35 cellular contexts compared by ENCODE assay signal in the genomic region with DNA sequence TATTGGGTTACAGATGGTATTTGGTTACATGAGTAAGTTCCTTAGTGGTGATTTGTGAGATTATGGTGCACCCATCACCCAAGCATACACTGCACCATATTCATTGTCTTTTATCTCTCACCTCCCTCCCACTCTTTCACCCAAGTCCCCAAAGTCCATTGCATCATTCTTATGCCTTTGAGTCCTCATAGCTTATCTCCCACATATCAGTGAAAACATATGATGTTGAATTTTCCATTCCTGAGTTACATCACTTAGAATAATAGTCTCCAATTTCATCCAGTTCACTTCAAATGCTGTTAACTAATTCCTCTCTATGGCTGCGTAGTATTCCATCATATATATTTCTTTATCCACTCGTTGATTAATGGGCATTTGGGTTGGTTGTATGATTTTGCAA. TPM values are rescaled to one million over a fixed set of nuclear protein-coding genes. Genes with fewer than 3 reads are reported as not detected.
DNase-seq lines count a peak whose midpoint lies in the region; ATAC-seq, FAIRE-seq and TF ChIP-seq lines count a peak whose summit lies in the region.
"Had no signal": no experiment of that assay in that cellular context is flagged by ENCODE, and none has a peak within 500 bp of the region (broad histone marks: within the 10 kb centered on the region; RNA-seq: fewer than 3 reads in every experiment).

No MANE protein-coding gene starts in this region.

- H3K4me3 ChIP-seq in HepG2 (replicated peaks in 1 of 3; ENCODE audit: insufficient read depth in 1 of 3, low read depth in 2 of 3, low read length in 3 of 3) (no peak overlapping the region), right lobe of liver (no peak overlapping the region), HEK293 (ENCODE audit: low read depth, low read length) (no peak overlapping the region), K562 (no peak overlapping the region), trophoblast cell (ENCODE audit: low read depth, low read length) (no peak overlapping the region)
- H3K4me3 ChIP-seq: A549; BLaER1; BLaER1 treated with 17β-estradiol and CSF1 and Interleukin-3, amounts not matched to agents 10 nM and 100 nM had no signal

- no peak for ATAC-seq in HepG2
- ATAC-seq in right lobe of liver: no peak
- no peak for ATAC-seq in K562
- ATAC-seq: A549; CD8-positive, alpha-beta T cell had no signal

- no peak overlapping the region for H2BK120ac ChIP-seq in trophoblast cell (ENCODE audit: insufficient read depth, low read length, poor library complexity)

- peaks cover 6% of the 10 kb centered on the region for H3K9me3 ChIP-seq in HepG2 (ENCODE audit: low read length)
- H3K9me3 ChIP-seq in right lobe of liver: peaks cover 0 to 49% (median 12%) of the 10 kb centered on the region in 4 donors
- no peaks in the 10 kb centered on the region for H3K9me3 ChIP-seq in HEK293 (ENCODE audit: control insufficient read depth, insufficient read depth, low read depth, low read length)
- H3K9me3 ChIP-seq in K562 (replicated peaks; ENCODE audit: control insufficient read depth, insufficient read depth, low read depth, low read length): peaks cover under 1% of the 10 kb centered on the region; the same call in 1 of the 2 replicates
- no peaks in the 10 kb centered on the region for H3K9me3 ChIP-seq in trophoblast cell (ENCODE audit: insufficient read depth, low read depth, low read length)
- H3K9me3 ChIP-seq: Caco-2 had no signal

- BruUV-seq in HepG2 (replicated peaks; lab: Mats Ljungman, UMichigan): no TSS peak
- no TSS peak for BruUV-seq in K562 (replicated peaks; lab: Mats Ljungman, UMichigan)

- POLR2A ChIA-PET in HepG2 (lab: Yijun Ruan, JAX): no interaction called here
- POLR2A ChIA-PET in HEK293 (lab: Yijun Ruan, JAX): no interaction called here
- POLR2A ChIA-PET in K562 (lab: Yijun Ruan, JAX): interaction anchor here (0.6 kb wide), 1 partner anchor 668 kb away, joined by 3 read pairs; no protein-coding TSS in a partner anchor

- no peaks in the 10 kb centered on the region for H3K79me2 ChIP-seq in HepG2 (ENCODE audit: insufficient read depth, low read length)
- no peaks in the 10 kb centered on the region for H3K79me2 ChIP-seq in K562 (ENCODE audit: control insufficient read depth, insufficient read depth, low read length)
- H3K79me2 ChIP-seq in trophoblast cell (ENCODE audit: control insufficient read depth, insufficient read depth, low read length, poor library complexity): no peaks in the 10 kb centered on the region

- H3K4ac ChIP-seq in trophoblast cell (ENCODE audit: low read depth, low read length): no peak overlapping the region

- FAIRE-seq in HepG2 (lab: Jason Lieb, UNC) (no peak), K562 (lab: Jason Lieb, UNC) (no peak)
- FAIRE-seq: A204.1, A549, D721Med had no signal

- H3K4me1 ChIP-seq in HepG2 (ENCODE audit: insufficient read depth, low read length) (no peaks in the 10 kb centered on the region), right lobe of liver (no peaks in the 10 kb centered on the region), HEK293 (ENCODE audit: control insufficient read depth, insufficient read depth, low read length) (no peaks in the 10 kb centered on the region), K562 (replicated peaks in 1 of 2; ENCODE audit: control insufficient read depth in 2 of 2, insufficient read depth in 2 of 2, low read length in 2 of 2) (no peaks in the 10 kb centered on the region), trophoblast cell (ENCODE audit: control insufficient read depth in 1 of 2, insufficient read depth in 2 of 2, low read length in 2 of 2) (no peaks in the 10 kb centered on the region)
- H3K4me1 ChIP-seq: A549; BE2C; BLaER1; BLaER1 treated with 17β-estradiol and CSF1 and Interleukin-3, amounts not matched to agents 10 nM and 100 nM; Caco-2 had no signal

- H3K27ac ChIP-seq in HepG2 (ENCODE audit: extremely low read length, insufficient read depth, low read length) (no peak overlapping the region), right lobe of liver (no peak overlapping the region), HEK293 (ENCODE audit: extremely low read depth, low read depth, low read length) (no peak overlapping the region), K562 (ENCODE audit: extremely low read depth, low read depth, low read length) (no peak overlapping the region), trophoblast cell (ENCODE audit: low read depth, low read length) (no peak overlapping the region)
- H3K27ac ChIP-seq: 22Rv1; A549; BLaER1; BLaER1 treated with 17β-estradiol and CSF1 and Interleukin-3, amounts not matched to agents 10 nM and 100 nM; C4-2B had no signal

- H3K27me3 ChIP-seq in HepG2 (ENCODE audit: control insufficient read depth in 1 of 2, insufficient read depth in 2 of 2, low read length in 2 of 2) (no peaks in the 10 kb centered on the region; a peak in 1 of 5 replicates), right lobe of liver (no peaks in the 10 kb centered on the region), K562 (ENCODE audit: control insufficient read depth in 2 of 2, insufficient read depth in 2 of 2, low read length in 2 of 2) (peaks cover 0 to 7% of the 10 kb centered on the region in 2 experiments; a peak in 1 of 5 replicates), trophoblast cell (ENCODE audit: insufficient read depth, low read length) (no peaks in the 10 kb centered on the region)
- H3K27me3 ChIP-seq: BE2C; BLaER1; BLaER1 treated with 17β-estradiol and CSF1 and Interleukin-3, amounts not matched to agents 10 nM and 100 nM had no signal

- intact Hi-C loops in HepG2 (cut with micrococcal nuclease; ENCODE audit: unreplicated experiment) (no loop called here), right lobe of liver (cut with DNase I) (no loop called here), K562 (cut with micrococcal nuclease) (no loop called here)

- TF ChIP-seq EP300 in HepG2 (IDR thresholded peaks at IDR 0.05; ENCODE audit: low read depth in 2 of 2, low read length in 2 of 2) (no peak), HepG2 (CRISPR knock-in tag; IDR thresholded peaks at IDR 0.05; ENCODE audit: borderline replicate concordance) (no peak), K562 (IDR thresholded peaks at IDR 0.05; ENCODE audit: low read length) (peak; percentile 28; the same call in 1 of the 2 replicates)

- TF ChIP-seq RAD21 in HepG2 (CRISPR knock-in tag; IDR thresholded peaks at IDR 0.05) (no peak), K562 (CRISPR knock-in tag; conservative IDR thresholded peaks at IDR 0.05 in 1 of 2, IDR thresholded peaks at IDR 0.05 in 1 of 2) (no peak)

- H3K36me3 ChIP-seq in HepG2 (replicated peaks in 1 of 2; ENCODE audit: control insufficient read depth in 1 of 2, insufficient read depth in 2 of 2, low read length in 2 of 2) (no peaks in the 10 kb centered on the region), right lobe of liver (no peaks in the 10 kb centered on the region), HEK293 (ENCODE audit: control insufficient read depth in 2 of 2, insufficient read depth in 1 of 2, low read length in 2 of 2) (no peaks in the 10 kb centered on the region), K562 (ENCODE audit: control insufficient read depth, insufficient read depth, low read length) (no peaks in the 10 kb centered on the region), trophoblast cell (ENCODE audit: control insufficient read depth in 1 of 2, insufficient read depth in 2 of 2, low read length in 2 of 2) (no peaks in the 10 kb centered on the region)
- H3K36me3 ChIP-seq: BE2C had no signal

- H3K23ac ChIP-seq in trophoblast cell (ENCODE audit: low read length): no peak overlapping the region

- H4K20me1 ChIP-seq in HepG2 (ENCODE audit: insufficient read depth, low read length) (no peaks in the 10 kb centered on the region), K562 (replicated peaks; ENCODE audit: control insufficient read depth, insufficient read depth, low read length) (no peaks in the 10 kb centered on the region)
- H4K20me1 ChIP-seq: BLaER1; BLaER1 treated with 17β-estradiol and CSF1 and Interleukin-3, amounts not matched to agents 10 nM and 100 nM had no signal

- no peak overlapping the region for H4K12ac ChIP-seq in trophoblast cell (ENCODE audit: low read depth, low read length)

- TF ChIP-seq CTCF in HepG2 (CRISPR knock-in tag; IDR thresholded peaks at IDR 0.05) (no peak), right lobe of liver (IDR thresholded peaks at IDR 0.05) (no peak), HEK293 (tag by site-specific recombination; IDR thresholded peaks at IDR 0.05) (no peak), K562 (IDR thresholded peaks at IDR 0.05 in 2 of 3, conservative IDR thresholded peaks at IDR 0.05 in 1 of 3; ENCODE audit: insufficient read depth in 2 of 3, low read depth in 1 of 3, low read length in 3 of 3) (no peak)

- H3K18ac ChIP-seq in trophoblast cell (ENCODE audit: low read length): no peak overlapping the region

- H2BK12ac ChIP-seq in trophoblast cell (ENCODE audit: low read length): no peak overlapping the region

- WGBS in HepG2 (ENCODE audit: low lambda C conversion rate): 1% methylated on average over 2 of the region's 2 CpGs
- WGBS in right lobe of liver (ENCODE audit: insufficient coverage, low coverage, low lambda C conversion rate, missing lambda C conversion rate): 82% methylated on average over 2 of the region's 2 CpGs
- WGBS in K562 (ENCODE audit: insufficient coverage, low coverage, missing lambda C conversion rate): 8% methylated on average over 2 of the region's 2 CpGs
- WGBS in trophoblast cell (ENCODE audit: extremely low coverage, insufficient coverage, insufficient read length): no CpG with 5 or more reads among the region's 2 CpGs

- H3K79me1 ChIP-seq in trophoblast cell (ENCODE audit: low read length): no peaks in the 10 kb centered on the region

- H2AFZ ChIP-seq in HepG2 (ENCODE audit: low read length) (no peak overlapping the region), K562 (ENCODE audit: low read depth, low read length) (no peak overlapping the region), trophoblast cell (ENCODE audit: insufficient read depth, low read length, poor library complexity) (no peak overlapping the region)

- H4K8ac ChIP-seq in trophoblast cell (ENCODE audit: low read depth, low read length): no peak overlapping the region

- H3K4me2 ChIP-seq in HepG2 (ENCODE audit: low read depth, low read length): no peak overlapping the region
- H3K4me2 ChIP-seq in K562 (ENCODE audit: insufficient read depth, low read length): no peak overlapping the region
- H3K4me2 ChIP-seq in trophoblast cell (ENCODE audit: low read length): no peak overlapping the region
- H3K4me2 ChIP-seq: A549; BLaER1; BLaER1 treated with 17β-estradiol and CSF1 and Interleukin-3, amounts not matched to agents 10 nM and 100 nM had no signal

- TF ChIP-seq POLR2A in HepG2 (IDR thresholded peaks at IDR 0.05; ENCODE audit: insufficient read depth in 1 of 2, low read depth in 2 of 2, low read length in 2 of 2): no peak
- no peak for TF ChIP-seq POLR2A in right lobe of liver (IDR thresholded peaks at IDR 0.05)
- no peak for TF ChIP-seq POLR2A in K562 (conservative IDR thresholded peaks at IDR 0.05)

- H4K91ac ChIP-seq in trophoblast cell (ENCODE audit: low read depth, low read length): no peak overlapping the region

- no peak overlapping the region for H3K9ac ChIP-seq in HepG2 (ENCODE audit: insufficient read depth, low read depth, low read length)
- no peak overlapping the region for H3K9ac ChIP-seq in K562 (ENCODE audit: insufficient read depth in 1 of 2, low read depth in 2 of 2, low read length in 2 of 2)
- H3K9ac ChIP-seq in trophoblast cell (ENCODE audit: low read length): no peak overlapping the region
- H3K9ac ChIP-seq: BLaER1; BLaER1 treated with 17β-estradiol and CSF1 and Interleukin-3, amounts not matched to agents 10 nM and 100 nM had no signal

- H2BK5ac ChIP-seq in trophoblast cell (ENCODE audit: low read depth, low read length, poor library complexity): no peak overlapping the region

- DNase-seq in HepG2 (ENCODE audit: low spot score) (no peak), right lobe of liver (no peak), OCI-M1 (lab: John Stamatoyannopoulos, UW) (peak; percentile 56), K562 (ENCODE audit: extremely low read depth in 1 of 4, low spot score in 3 of 4) (peak in 1 of 4 experiments; percentile 11), NCI-H82 (lab: John Stamatoyannopoulos, UW) (no peak), trophoblast cell (no peak), NCI-H1694 treated with DMSO at 0.1 percent for 48 hours (lab: John Stamatoyannopoulos, UW) (no peak)
- DNase-seq: 8988T; ACHN; AML-193; BE2C; C1 segment of cervical spinal cord; Caco-2; Calu3; CD4-positive, alpha-beta memory T cell; CD4-positive, alpha-beta T cell; CD4-positive, CD25-positive, alpha-beta regulatory T cell; CD8-positive, alpha-beta memory T cell; CD8-positive, alpha-beta T cell; COR-L47; DMS 273 treated with DMSO at 0.1 percent for 48 hours; DMS153; DMS53; DMS79; DMS79 treated with DMSO at 0.1 percent for 48 hours; DND-41; EL had no signal

- H2AK5ac ChIP-seq in trophoblast cell (ENCODE audit: low read length): no peak overlapping the region

- no peak overlapping the region for H3K14ac ChIP-seq in trophoblast cell (ENCODE audit: low read length)

- no peaks in the 10 kb centered on the region for H3K9me1 ChIP-seq in K562 (ENCODE audit: control insufficient read depth, insufficient read depth, low read length)

- CTCF ChIA-PET in HepG2 (lab: Yijun Ruan, JAX; ENCODE audit: low intra/inter-chr PET ratio, low total read pairs): no interaction called here
- CTCF ChIA-PET in HEK293 (lab: Yijun Ruan, JAX): interaction anchor here (1.3 kb wide), 1 partner anchor 79 kb away, joined by 3 read pairs; no protein-coding TSS in a partner anchor
- CTCF ChIA-PET in K562 (lab: Yijun Ruan, JAX; ENCODE audit: low intra/inter-chr PET ratio): no interaction called here

- in situ Hi-C loops in HepG2 (cut with HindIII; ENCODE audit: extremely low pct_ligation_motif_present, low pct_unique_long_range_greater_than_20kb): no loop called here
- in situ Hi-C loops in K562 (cut with MboI): no loop called here

RNA-seq across cellular contexts. Expression of a gene that starts 36.8 kb away (rescaled TPM):
- total RNA-seq in HepG2 (2016; rRNA removed; fragmentation: Illumina TruSeq; extraction: Trizol) (7.6 and 9.9 TPM in 2 replicates), right lobe of liver (1 to 10 TPM; 2.4 to 4.8 (median 3.0) TPM), K562 (2014; rRNA removed) (7.8 and 13.3 TPM in 2 replicates), K562 (2014; rRNA removed; fragmentation: Illumina TruSeq; extraction: Trizol) (16.7 and 18.1 TPM in 2 replicates), K562 (2015; rRNA removed; fragmentation: Illumina TruSeq; extraction: Trizol) (12.1 and 16.8 TPM in 2 replicates), K562 (2021) (9.0 and 10.6 TPM in 2 replicates)
- total RNA-seq in HepG2 (2016; cell fraction: cytosol; rRNA removed; fragmentation: Illumina TruSeq; extraction: Trizol; ENCODE audit: low read depth): 0.40 and 0.53 TPM in 2 replicates
- 7.4 and 9.3 TPM in 2 replicates for total RNA-seq in HepG2 (2016; cell fraction: insoluble cytoplasmic fraction; rRNA removed; fragmentation: Illumina TruSeq; extraction: Trizol)
- 1.8 and 2.4 TPM in 2 replicates for total RNA-seq in HepG2 (2016; cell fraction: membrane; rRNA removed; fragmentation: Illumina TruSeq; extraction: Trizol)
- total RNA-seq in HepG2 (2016; cell fraction: nucleus; rRNA removed; fragmentation: Illumina TruSeq; extraction: Trizol): 15.2 and 18.3 TPM in 2 replicates
- polyA plus RNA-seq in HepG2 (2011; rRNA removed) (1.6 and 2.0 TPM in 2 replicates), K562 (2011; rRNA removed) (8.0 and 8.2 TPM in 2 replicates), K562 (2014; fragmentation: Illumina TruSeq; extraction: Trizol) (9.1 and 9.7 TPM in 2 replicates), K562 (2014; fragmentation: Nextera tagmentation; extraction: Ambion mirVana) (1 to 10 TPM; 3.0 to 3.2 TPM), K562 (2014; rRNA removed) (4.2 and 6.1 TPM in 2 replicates)
- polyA plus RNA-seq in HepG2 (2011; cell fraction: cytosol; rRNA removed): 0.75 and 0.87 TPM in 2 replicates
- polyA plus RNA-seq in HepG2 (2011; cell fraction: nucleus; rRNA removed): 1.7 and 1.9 TPM in 2 replicates
- 1.9 and 2.2 TPM in 2 replicates for polyA plus RNA-seq in HepG2 (2012)
- 0.10 and 0.26 TPM in 2 replicates for polyA plus RNA-seq in HepG2 (2016; cell fraction: cytosol; fragmentation: Illumina TruSeq; extraction: Trizol; ENCODE audit: low read depth)
- 4.4 and 4.6 TPM in 2 replicates for polyA plus RNA-seq in HepG2 (2016; cell fraction: insoluble cytoplasmic fraction; fragmentation: Illumina TruSeq; extraction: Trizol; ENCODE audit: low read depth)
- polyA plus RNA-seq in HepG2 (2016; cell fraction: membrane; fragmentation: Illumina TruSeq; extraction: Trizol; ENCODE audit: low read depth): 0.60 and 0.65 TPM in 2 replicates
- 5.9 and 6.2 TPM in 2 replicates for polyA plus RNA-seq in HepG2 (2016; cell fraction: nucleus; fragmentation: Illumina TruSeq; extraction: Trizol; ENCODE audit: insufficient read depth, low read depth)
- 11.3 and 20.7 TPM in 2 replicates for polyA minus RNA-seq in HepG2 (2011; rRNA and poly(A)+ RNA removed; ENCODE audit: low replicate concordance)
- polyA minus RNA-seq in HepG2 (2011; cell fraction: cytosol; rRNA and poly(A)+ RNA removed): 3.2 and 5.0 TPM in 2 replicates
- 31.5 and 33.5 TPM in 2 replicates for polyA minus RNA-seq in HepG2 (2011; cell fraction: nucleus; rRNA and poly(A)+ RNA removed)
- 29.6 and 44.7 TPM in 2 replicates for total RNA-seq in K562 (2011; cell fraction: chromatin; rRNA removed; ENCODE audit: low replicate concordance)
- 15.3 and 23.0 TPM in 2 replicates for total RNA-seq in K562 (2011; cell fraction: nucleolus; rRNA removed)
- 34.5 and 43.7 TPM in 2 replicates for total RNA-seq in K562 (2011; cell fraction: nucleoplasm; rRNA removed)
- polyA plus RNA-seq in K562 (2011; cell fraction: cytosol; rRNA removed): 2.8 and 6.3 TPM in 2 replicates
- polyA plus RNA-seq in K562 (2011; cell fraction: nucleus; rRNA removed): 15.1 and 16.5 TPM in 2 replicates
- 5.3 and 6.7 TPM in 2 replicates for polyA plus RNA-seq in K562 (2012)
- polyA minus RNA-seq in K562 (2011; rRNA and poly(A)+ RNA removed): 33.6 and 36.6 TPM in 2 replicates
- 10.6 and 12.9 TPM in 2 replicates for polyA minus RNA-seq in K562 (2011; cell fraction: cytosol; rRNA and poly(A)+ RNA removed)
- polyA minus RNA-seq in K562 (2011; cell fraction: nucleus; rRNA and poly(A)+ RNA removed): 33.5 and 50.3 TPM in 2 replicates
- polyA plus RNA-seq in trophoblast cell (2013): 5.0 and 6.0 TPM in 2 replicates
